ENCODE assay signal across 27 cellular contexts in genomic region chrX:4830880-4831557, GRCh38.
DNase-seq lines count a peak whose midpoint lies in the region; ATAC-seq, FAIRE-seq and TF ChIP-seq lines count a peak whose summit lies in the region.
"Had no signal": no experiment of that assay in that cellular context is flagged by ENCODE, and none has a peak within 500 bp of the region (broad histone marks: within the 10 kb centered on the region; RNA-seq: fewer than 3 reads in every experiment).

No MANE protein-coding gene starts in this region.

- peak; percentile 75 for ATAC-seq in lung (ENCODE audit: insufficient read depth, low FRiP score)
- no peak for ATAC-seq in GM21825 (IDR thresholded peaks at IDR 0.05; ENCODE audit: unreplicated experiment)
- no peak for ATAC-seq in HG02970 (IDR thresholded peaks at IDR 0.05; ENCODE audit: low FRiP score, unreplicated experiment)
- ATAC-seq in GM18861 (IDR thresholded peaks at IDR 0.05; ENCODE audit: unreplicated experiment), result no peak
- ATAC-seq: activated CD8-positive, alpha-beta T cell treated with anti-CD3 and anti-CD28 coated beads for 36 hours; activated T-helper 17 cell treated with anti-CD3 and anti-CD28 coated beads, Interleukin-2, amount 50 U/mL, for 72 hours; gastroesophageal sphincter; natural killer cell; SK-N-SH treated with all-trans-retinoic acid at 6 μM for 48 hours had no signal

- H3K27ac Mint-ChIP-seq in Caco-2 (ENCODE audit: unreplicated experiment), result peak overlapping the region; percentile 86
- H3K27ac Mint-ChIP-seq in astrocyte (ENCODE audit: unreplicated experiment), result peak overlapping the region; percentile 62
- H3K27ac Mint-ChIP-seq: activated CD8-positive, alpha-beta T cell treated with anti-CD3 and anti-CD28 coated beads for 36 hours; activated naive CD4-positive, alpha-beta T cell treated with anti-CD3 and anti-CD28 coated beads, Interleukin-2, amount 50 U/mL, for 24 hours; activated T-helper 17 cell treated with anti-CD3 and anti-CD28 coated beads, Interleukin-2, amount 50 U/mL, for 72 hours; natural killer cell had no signal

- H4K20me1 ChIP-seq in astrocyte (ENCODE audit: insufficient read depth, low read length), result no peaks in the 10 kb centered on the region

- H3K9me3 ChIP-seq in Caco-2, result no peaks in the 10 kb centered on the region
- H3K9me3 ChIP-seq in astrocyte (ENCODE audit: insufficient read depth, low read depth, low read length), result no peaks in the 10 kb centered on the region
- H3K9me3 ChIP-seq in lung (ENCODE audit: control insufficient read depth in 2 of 2, insufficient read depth in 1 of 2, low read length in 1 of 2), result peaks cover 0 to 3% of the 10 kb centered on the region in 2 donors
- H3K9me3 ChIP-seq: gastroesophageal sphincter, transverse colon had no signal

- H3K27me3 ChIP-seq in Caco-2 (replicated peaks; ENCODE audit: control insufficient read depth, insufficient read depth, low read length) (no peaks in the 10 kb centered on the region), astrocyte (ENCODE audit: insufficient read depth, low read length) (no peaks in the 10 kb centered on the region), lung (ENCODE audit: control insufficient read depth, insufficient read depth) (no peaks in the 10 kb centered on the region)
- H3K27me3 ChIP-seq: gastroesophageal sphincter, stomach, transverse colon had no signal

- H3K4me1 ChIP-seq in Caco-2 (peaks cover 19% of the 10 kb centered on the region), astrocyte (ENCODE audit: insufficient read depth, low read length) (no peaks in the 10 kb centered on the region), lung (ENCODE audit: control insufficient read depth in 2 of 2, insufficient read depth in 2 of 2, low read length in 2 of 2) (no peaks in the 10 kb centered on the region)
- H3K4me1 ChIP-seq: gastroesophageal sphincter, stomach, transverse colon had no signal

- CTCF ChIA-PET in Caco-2 (lab: Charles Lee), result no interaction called here

- no peaks in the 10 kb centered on the region for H3K79me2 ChIP-seq in astrocyte (ENCODE audit: insufficient read depth, low read length)

- H3K4me2 ChIP-seq in astrocyte (ENCODE audit: low read length), result no peak overlapping the region
- H3K4me2 ChIP-seq: smooth muscle cell had no signal

- intact Hi-C loops in Caco-2 (cut with micrococcal nuclease; ENCODE audit: unreplicated experiment), result no loop called here

- H3K27me3 Mint-ChIP-seq in Caco-2 (ENCODE audit: insufficient read depth, unreplicated experiment) (no peaks in the 10 kb centered on the region), astrocyte (ENCODE audit: low read depth, unreplicated experiment) (no peaks in the 10 kb centered on the region)
- H3K27me3 Mint-ChIP-seq: activated CD8-positive, alpha-beta T cell treated with anti-CD3 and anti-CD28 coated beads for 36 hours; activated naive CD4-positive, alpha-beta T cell treated with anti-CD3 and anti-CD28 coated beads, Interleukin-2, amount 50 U/mL, for 24 hours; activated T-helper 17 cell treated with anti-CD3 and anti-CD28 coated beads, Interleukin-2, amount 50 U/mL, for 72 hours; central memory CD8-positive, alpha-beta T cell had no signal

- H3K4me3 ChIP-seq in Caco-2 (ENCODE audit: low read depth, low read length) (no peak overlapping the region), astrocyte (ENCODE audit: insufficient read depth, low read depth, low read length) (no peak overlapping the region), lung (no peak overlapping the region)
- H3K4me3 ChIP-seq: gastroesophageal sphincter, smooth muscle cell, stomach, transverse colon had no signal

- no peaks in the 10 kb centered on the region for H3K36me3 Mint-ChIP-seq in Caco-2 (ENCODE audit: insufficient read depth, unreplicated experiment)
- H3K36me3 Mint-ChIP-seq in astrocyte (ENCODE audit: low read depth, unreplicated experiment), result no peaks in the 10 kb centered on the region
- H3K36me3 Mint-ChIP-seq: activated naive CD4-positive, alpha-beta T cell treated with anti-CD3 and anti-CD28 coated beads, Interleukin-2, amount 50 U/mL, for 24 hours; natural killer cell had no signal

- H3K27ac ChIP-seq in astrocyte (ENCODE audit: low read depth, low read length) (no peak overlapping the region), lung (ENCODE audit: low read depth in 1 of 2, low read length in 1 of 2) (no peak overlapping the region)
- H3K27ac ChIP-seq: gastroesophageal sphincter, transverse colon had no signal

- BruUV-seq in Caco-2 (replicated peaks; lab: Mats Ljungman, UMichigan), result no TSS peak

- H3K9me3 Mint-ChIP-seq in Caco-2 (ENCODE audit: unreplicated experiment) (no peaks in the 10 kb centered on the region), astrocyte (ENCODE audit: unreplicated experiment) (no peaks in the 10 kb centered on the region)
- H3K9me3 Mint-ChIP-seq: activated naive CD4-positive, alpha-beta T cell treated with anti-CD3 and anti-CD28 coated beads, Interleukin-2, amount 50 U/mL, for 24 hours; activated T-helper 17 cell treated with anti-CD3 and anti-CD28 coated beads, Interleukin-2, amount 50 U/mL, for 72 hours had no signal

- no peak for TF ChIP-seq CTCF in Caco-2 (IDR thresholded peaks at IDR 0.05; ENCODE audit: insufficient read depth in 1 of 2, low read depth in 1 of 2, low read length in 1 of 2, severe bottlenecking in 1 of 2, unreplicated experiment in 1 of 2)
- no peak for TF ChIP-seq CTCF in astrocyte (IDR thresholded peaks at IDR 0.05; ENCODE audit: insufficient read depth, low read depth, low read length)
- no peak for TF ChIP-seq CTCF in lung (IDR thresholded peaks at IDR 0.05; ENCODE audit: control extremely low read depth, extremely low read depth)

- no peak overlapping the region for H3K9ac ChIP-seq in astrocyte (ENCODE audit: low read length)

- FAIRE-seq in astrocyte (lab: Jason Lieb, UNC), result peak; percentile 64

- H3K4me3 Mint-ChIP-seq in Caco-2 (ENCODE audit: unreplicated experiment) (peak overlapping the region; percentile 43), astrocyte (ENCODE audit: unreplicated experiment) (no peak overlapping the region)
- H3K4me3 Mint-ChIP-seq: activated CD8-positive, alpha-beta T cell treated with anti-CD3 and anti-CD28 coated beads for 36 hours; activated naive CD4-positive, alpha-beta T cell treated with anti-CD3 and anti-CD28 coated beads, Interleukin-2, amount 50 U/mL, for 24 hours; activated T-helper 17 cell treated with anti-CD3 and anti-CD28 coated beads, Interleukin-2, amount 50 U/mL, for 72 hours; central memory CD8-positive, alpha-beta T cell; natural killer cell had no signal

- DNase-seq in Caco-2, result peak; percentile 50 to 58
- DNase-seq in NCI-H1048 (lab: John Stamatoyannopoulos, UW), result peak; percentile 28
- no peak for DNase-seq in astrocyte (ENCODE audit: low read depth)
- no peak for DNase-seq in lung (ENCODE audit: low spot score)
- no peak for DNase-seq in NOMO-1 (lab: John Stamatoyannopoulos, UW; ENCODE audit: unreplicated experiment in 2 of 2)
- DNase-seq: activated CD4-positive, alpha-beta T cell treated with anti-CD3 and anti-CD28 coated beads for 1 hour; activated CD8-positive, alpha-beta T cell treated with anti-CD3 and anti-CD28 coated beads for 36 hours; C1 segment of cervical spinal cord; COR-L47; dermis blood vessel endothelial cell; Karpas-422; natural killer cell; NCI-H2171 treated with DMSO at 0.1 percent for 48 hours; NCI-H524; stimulated activated CD4-positive, alpha-beta T cell treated with anti-CD3 and anti-CD28 coated beads, Interleukin-1b, Interleukin-23, amount 100 ng/mL, for 48 hours; stomach; T-helper 2 cell; transverse colon had no signal

- POLR2A ChIA-PET in Caco-2 (lab: Charles Lee), result no interaction called here

- H3K4me1 Mint-ChIP-seq in Caco-2 (ENCODE audit: low read depth, unreplicated experiment), result no peaks in the 10 kb centered on the region
- H3K4me1 Mint-ChIP-seq in astrocyte (ENCODE audit: low read depth, unreplicated experiment), result peaks cover 5% of the 10 kb centered on the region
- H3K4me1 Mint-ChIP-seq: activated naive CD4-positive, alpha-beta T cell treated with anti-CD3 and anti-CD28 coated beads, Interleukin-2, amount 50 U/mL, for 24 hours; activated T-helper 17 cell treated with anti-CD3 and anti-CD28 coated beads, Interleukin-2, amount 50 U/mL, for 72 hours; central memory CD8-positive, alpha-beta T cell; natural killer cell had no signal

- H3K36me3 ChIP-seq in Caco-2 (ENCODE audit: control insufficient read depth, insufficient read depth, low read length), result no peaks in the 10 kb centered on the region
- no peaks in the 10 kb centered on the region for H3K36me3 ChIP-seq in astrocyte (ENCODE audit: insufficient read depth, low read length)
- H3K36me3 ChIP-seq in lung (ENCODE audit: control insufficient read depth in 2 of 2, insufficient read depth in 2 of 2, low read length in 2 of 2), result no peaks in the 10 kb centered on the region
- H3K36me3 ChIP-seq: gastroesophageal sphincter, stomach, transverse colon had no signal

- no peak overlapping the region for H2AFZ ChIP-seq in astrocyte (ENCODE audit: low read depth, low read length)

- 67 to 90% methylated on average over 9 of the region's 9 CpGs for WGBS in lung, 2 donors

Comparison
In these comparisons a context has a peak if more than half of its experiments do, and no peak if none do; other contexts are left out.
1. DNase-seq: peak in Caco-2 (2 of 2) and NCI-H1048 (single experiment); none in astrocyte (single experiment), lung (single experiment) and NOMO-1 (0 of 2).